Comparison of ENCODE assay signal across 1 cellular context in the genomic region with DNA sequence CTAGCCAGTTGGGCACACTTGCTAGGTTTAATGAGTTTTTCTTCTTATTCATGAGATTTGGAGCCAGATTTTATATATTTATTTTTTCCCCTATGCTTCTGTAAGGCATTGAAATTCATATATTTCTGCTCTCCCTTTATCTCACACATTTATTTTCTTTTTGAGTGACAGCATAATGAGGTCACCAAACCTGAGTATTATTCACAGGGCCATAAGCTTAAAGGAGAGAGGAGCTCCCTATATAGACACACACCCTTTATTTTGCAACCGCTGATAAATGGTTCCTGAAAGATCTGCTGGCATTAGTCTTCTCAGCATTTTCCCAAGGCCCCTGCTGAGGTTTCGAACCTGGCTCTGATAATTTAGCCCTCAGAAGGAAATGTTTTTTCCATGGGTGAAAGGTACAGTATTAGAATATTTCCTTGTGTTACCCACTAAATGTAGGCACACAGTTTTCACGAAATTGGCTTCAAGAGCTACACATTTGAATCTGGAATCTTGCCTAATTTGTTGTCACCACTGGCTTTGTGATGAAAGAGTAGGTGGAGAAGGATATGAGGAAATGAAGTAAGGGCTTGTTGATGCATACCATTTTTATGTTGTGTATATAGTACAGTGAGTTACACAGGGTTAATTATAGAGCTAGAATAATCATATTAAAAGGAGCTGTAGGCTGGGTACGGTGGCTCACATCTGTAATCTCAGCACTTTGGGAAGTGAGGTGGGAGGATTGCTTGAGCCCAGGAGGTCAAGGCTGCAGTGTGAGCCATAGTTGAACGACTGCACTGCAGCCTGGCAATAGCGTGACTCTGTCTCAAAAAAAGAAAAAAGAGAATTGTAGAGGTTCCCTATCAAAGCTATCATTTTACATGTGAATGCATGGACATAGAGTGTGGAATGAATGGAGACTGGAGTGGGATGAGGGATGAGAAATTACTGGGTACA.
TF ChIP-seq lines count a peak whose summit lies in the region.

No MANE protein-coding gene starts in this region.

TF ChIP-seq in HepG2, 621 proteins besides CTCF, POLR2A, EP300 and RAD21:
- TF ChIP-seq ZNF792 (CRISPR knock-in tag; IDR thresholded peaks at IDR 0.05), result no peak
- no peak for TF ChIP-seq ZBTB46 (CRISPR knock-in tag; IDR thresholded peaks at IDR 0.05; ENCODE audit: borderline replicate concordance)
- TF ChIP-seq JUN (CRISPR knock-in tag; IDR thresholded peaks at IDR 0.05), result no peak
- no peak for TF ChIP-seq CREB1 (IDR thresholded peaks at IDR 0.05)
- TF ChIP-seq CREB1 (CRISPR knock-in tag; IDR thresholded peaks at IDR 0.05), result no peak
- no peak for TF ChIP-seq REST (IDR thresholded peaks at IDR 0.05; ENCODE audit: borderline replicate concordance in 1 of 2, low read depth in 1 of 2, low read length in 2 of 2)
